8 cellular contexts compared by ENCODE assay signal in the genomic region with DNA sequence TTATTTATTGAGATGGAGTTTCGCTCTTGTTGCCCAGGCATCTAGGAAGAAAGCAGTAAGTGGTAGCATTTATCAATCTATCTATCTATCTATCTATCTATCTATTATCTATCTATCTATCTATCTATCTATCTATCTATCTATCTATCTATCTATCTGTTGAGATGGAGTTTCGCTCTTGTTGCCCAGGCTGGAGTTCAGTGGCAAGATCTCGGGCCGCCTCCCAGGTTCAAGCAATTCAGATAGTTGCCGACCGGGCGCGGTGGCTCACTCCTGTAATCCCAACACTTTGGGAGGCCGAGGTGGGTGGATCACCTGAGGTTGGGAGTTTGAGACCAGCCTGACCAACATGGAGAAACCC. TPM values are rescaled to one million over a fixed set of nuclear protein-coding genes. Genes with fewer than 3 reads are reported as not detected.
A peak's percentile ranks its signal among the peaks of the same experiment; 100 is the strongest.
DNase-seq lines count a peak whose midpoint lies in the region; ATAC-seq and TF ChIP-seq lines count a peak whose summit lies in the region.
"Not testable (repeated sequence)": the region's sequence is repeated elsewhere in the genome, so short reads cannot be mapped to it uniquely, and the experiment has no call there.

No MANE protein-coding gene starts in this region.

- DNase-seq in H7; activated CD4-positive, alpha-beta T cell treated with anti-CD3 and anti-CD28 coated beads, Interleukin-2, amount 10 ng/mL, durations not matched to agents 7 days and 5 days; body of pancreas; foreskin fibroblast; naive thymus-derived CD4-positive, alpha-beta T cell: not testable (repeated sequence)
- peak; percentile 21 for DNase-seq in NCI-H82 (lab: John Stamatoyannopoulos, UW)
- peak; percentile 79 for DNase-seq in spleen

- CTCF ChIA-PET in activated CD4-positive, alpha-beta T cell treated with anti-CD3 and anti-CD28 coated beads, Interleukin-2, amount 10 ng/mL, durations not matched to agents 7 days and 5 days (lab: Charles Lee): interaction anchor here (0.7 to 5.1 kb wide), 5 partner anchors 11 to 120 kb away, joined by 3 to 34 read pairs (median 4); partner anchors contain the start of genes SLC3A2 and TMEM179B
- CTCF ChIA-PET in naive thymus-derived CD4-positive, alpha-beta T cell (lab: Charles Lee): interaction anchor here (0.5 to 2.6 kb wide), 5 partner anchors 25 to 336 kb away, joined by 3 to 18 read pairs (median 4); partner anchors contain the start of gene TMEM179B

- TF ChIP-seq POLR2A in body of pancreas (IDR thresholded peaks at IDR 0.05); spleen (IDR thresholded peaks at IDR 0.05): not testable (repeated sequence)

- H3K4me3 Mint-ChIP-seq in activated CD4-positive, alpha-beta T cell treated with anti-CD3 and anti-CD28 coated beads, Interleukin-2, amount 10 ng/mL, durations not matched to agents 7 days and 5 days: peak overlapping the region; percentile 98
- peak overlapping the region; percentile 14 to 99 (median 98) for H3K4me3 Mint-ChIP-seq in naive thymus-derived CD4-positive, alpha-beta T cell

- not testable (repeated sequence) for H3K9me3 ChIP-seq in body of pancreas; naive thymus-derived CD4-positive, alpha-beta T cell (ENCODE audit: control insufficient read depth in 2 of 3, low read length in 3 of 3); spleen

- H3K27me3 Mint-ChIP-seq in activated CD4-positive, alpha-beta T cell treated with anti-CD3 and anti-CD28 coated beads, Interleukin-2, amount 10 ng/mL, durations not matched to agents 7 days and 5 days; naive thymus-derived CD4-positive, alpha-beta T cell: not testable (repeated sequence)

- peaks cover 10% of the 10 kb centered on the region for H3K36me3 ChIP-seq in H7 (replicated peaks; ENCODE audit: control insufficient read depth, insufficient read depth, low read length)
- not testable (repeated sequence) for H3K36me3 ChIP-seq in body of pancreas (replicated peaks in 1 of 2; ENCODE audit: insufficient read depth in 1 of 2, low read depth in 2 of 2); naive thymus-derived CD4-positive, alpha-beta T cell (ENCODE audit: control insufficient read depth in 2 of 3, insufficient read depth in 3 of 3, low read length in 3 of 3)
- H3K36me3 ChIP-seq in spleen: peaks cover under 1 to 35% (median 12%) of the 10 kb centered on the region in 6 donors

- POLR2A ChIA-PET in activated CD4-positive, alpha-beta T cell treated with anti-CD3 and anti-CD28 coated beads, Interleukin-2, amount 10 ng/mL, durations not matched to agents 7 days and 5 days (lab: Charles Lee): interaction anchor here (1.1 to 1.3 kb wide), 2 partner anchors 9 to 169 kb away, joined by 3 to 4 read pairs; partner anchors contain the start of gene TUT1
- POLR2A ChIA-PET in naive thymus-derived CD4-positive, alpha-beta T cell (lab: Charles Lee): interaction anchor here (0.6 to 4.3 kb wide), 24 partner anchors 7 to 1392 kb away, joined by 3 to 49 read pairs (median 6); partner anchors contain the start of genes C11orf98, CSKMT, HNRNPUL2 and SLC3A2

- peaks cover 10% of the 10 kb centered on the region for H3K4me1 ChIP-seq in body of pancreas
- H3K4me1 ChIP-seq in naive thymus-derived CD4-positive, alpha-beta T cell (ENCODE audit: control insufficient read depth in 2 of 2, insufficient read depth in 2 of 2, low read length in 2 of 2): peaks cover 9 to 14% of the 10 kb centered on the region in 2 donors
- H3K4me1 ChIP-seq in spleen: peaks cover 12 to 37% (median 24%) of the 10 kb centered on the region in 6 donors

- not testable (repeated sequence) for TF ChIP-seq CTCF in 22Rv1 (IDR thresholded peaks at IDR 0.05); body of pancreas (IDR thresholded peaks at IDR 0.05); foreskin fibroblast (IDR thresholded peaks at IDR 0.05; ENCODE audit: low read depth, low read length); spleen (IDR thresholded peaks at IDR 0.05 in 8 of 11, conservative IDR thresholded peaks at IDR 0.05 in 3 of 11)

- H3K27ac ChIP-seq in 22Rv1 (peak overlapping the region; percentile 74), body of pancreas (peak overlapping the region in 3 of 4 donors; percentile 50 to 87 (median 77)), spleen (peak overlapping the region; percentile 85 to 95 (median 90))
- H3K27ac ChIP-seq in naive thymus-derived CD4-positive, alpha-beta T cell (ENCODE audit: low read depth, low read length): peak overlapping the region; percentile 65

- WGBS in body of pancreas, 2 donors: 27 to 29% methylated on average over 9 of the region's 9 CpGs
- WGBS in spleen, 5 donors: 32 to 41% (median 37%) methylated on average over 9 of the region's 9 CpGs

- not testable (repeated sequence) for H3K9me3 Mint-ChIP-seq in activated CD4-positive, alpha-beta T cell treated with anti-CD3 and anti-CD28 coated beads, Interleukin-2, amount 10 ng/mL, durations not matched to agents 7 days and 5 days; naive thymus-derived CD4-positive, alpha-beta T cell

- peaks cover 19% of the 10 kb centered on the region for H3K4me1 Mint-ChIP-seq in activated CD4-positive, alpha-beta T cell treated with anti-CD3 and anti-CD28 coated beads, Interleukin-2, amount 10 ng/mL, durations not matched to agents 7 days and 5 days
- peaks cover 13 to 33% (median 21%) of the 10 kb centered on the region in 7 donors for H3K4me1 Mint-ChIP-seq in naive thymus-derived CD4-positive, alpha-beta T cell

- peak overlapping the region; percentile 97 for H3K27ac Mint-ChIP-seq in activated CD4-positive, alpha-beta T cell treated with anti-CD3 and anti-CD28 coated beads, Interleukin-2, amount 10 ng/mL, durations not matched to agents 7 days and 5 days
- peak overlapping the region; percentile 85 to 98 (median 97) for H3K27ac Mint-ChIP-seq in naive thymus-derived CD4-positive, alpha-beta T cell

- H3K36me3 Mint-ChIP-seq in activated CD4-positive, alpha-beta T cell treated with anti-CD3 and anti-CD28 coated beads, Interleukin-2, amount 10 ng/mL, durations not matched to agents 7 days and 5 days (ENCODE audit: low read depth): peaks cover 10% of the 10 kb centered on the region
- peaks cover 0 to 11% (median 7%) of the 10 kb centered on the region in 5 donors for H3K36me3 Mint-ChIP-seq in naive thymus-derived CD4-positive, alpha-beta T cell

- intact Hi-C loops in body of pancreas (cut with DNase I); spleen (cut with DNase I; ENCODE audit: low total_unique reads): not testable (repeated sequence)
- intact Hi-C loops in naive thymus-derived CD4-positive, alpha-beta T cell (cut with micrococcal nuclease): loop anchor here (1.0 to 2.0 kb wide), 9 partner anchors 8 to 120 kb away; partner anchors contain the start of genes TAF6L (in 2 of the 2), BSCL2 (in 1 of the 2), GNG3 (in 1 of the 2) and HNRNPUL2 (in 1 of the 2)

- not testable (repeated sequence) for H3K27me3 ChIP-seq in H7 (ENCODE audit: control insufficient read depth, insufficient read depth, low read length); body of pancreas; naive thymus-derived CD4-positive, alpha-beta T cell (ENCODE audit: control insufficient read depth in 2 of 2, insufficient read depth in 2 of 2, low read length in 2 of 2); spleen (replicated peaks in 1 of 7)

- not testable (repeated sequence) for ATAC-seq in body of pancreas; naive thymus-derived CD4-positive, alpha-beta T cell

- H3K4me3 ChIP-seq in H7 (ENCODE audit: insufficient read depth, low read depth, low read length): peak overlapping the region; percentile 21
- H3K4me3 ChIP-seq in body of pancreas; naive thymus-derived CD4-positive, alpha-beta T cell (ENCODE audit: low read length): not testable (repeated sequence)
- peak overlapping the region; percentile 28 to 93 for H3K4me3 ChIP-seq in foreskin fibroblast (ENCODE audit: low read depth in 1 of 2, low read length in 2 of 2)
- H3K4me3 ChIP-seq in spleen: peak overlapping the region; percentile 2 to 97 (median 78)

RNA-seq across cellular contexts. Expression of gene POLR2G, which starts 0.5 kb away (rescaled TPM):
- 155 and 172 TPM in 2 replicates for total RNA-seq in H7 (2014; rRNA removed; shearing (Covaris generic))
- total RNA-seq in activated CD4-positive, alpha-beta T cell treated with anti-CD3 and anti-CD28 coated beads, Interleukin-2, amount 10 ng/mL, durations not matched to agents 7 days and 5 days: 10 to 100 TPM; 87.2 to 99.8 TPM
- total RNA-seq in body of pancreas: 10 to 100 TPM; 19.2 to 35.9 TPM
- total RNA-seq in naive thymus-derived CD4-positive, alpha-beta T cell: 100 to 1,000 TPM in 1 of 5 experiments, 10 to 100 TPM in 4; 62.7 to 109 (median 77.8) TPM
- 100 to 1,000 TPM; 225 to 245 TPM for polyA plus RNA-seq in naive thymus-derived CD4-positive, alpha-beta T cell
- 10 to 100 TPM; 52.1 to 74.0 (median 60.2) TPM for total RNA-seq in spleen
- polyA plus RNA-seq in spleen: 100 to 1,000 TPM; 129 to 153 (median 135) TPM

RNA-seq across cellular contexts. Expression of gene ZBTB3, which starts 6.9 kb away (rescaled TPM):
- total RNA-seq in H7 (2014; rRNA removed; shearing (Covaris generic)): 26.8 and 42.0 TPM in 2 replicates
- total RNA-seq in activated CD4-positive, alpha-beta T cell treated with anti-CD3 and anti-CD28 coated beads, Interleukin-2, amount 10 ng/mL, durations not matched to agents 7 days and 5 days: 10 to 100 TPM; 14.3 to 18.5 TPM
- 1 to 10 TPM; 3.9 to 4.0 TPM for total RNA-seq in body of pancreas
- 10 to 100 TPM in 3 of 5 experiments, 1 to 10 TPM in 2; 6.4 to 24.1 (median 19.0) TPM for total RNA-seq in naive thymus-derived CD4-positive, alpha-beta T cell
- polyA plus RNA-seq in naive thymus-derived CD4-positive, alpha-beta T cell: 1 to 10 TPM; 4.1 to 7.7 TPM
- total RNA-seq in spleen: 10 to 100 TPM in 5 of 7 donors, 1 to 10 TPM in 2; 6.6 to 14.5 (median 11.1) TPM
- polyA plus RNA-seq in spleen: 1 to 10 TPM; 3.2 to 4.9 (median 3.9) TPM

RNA-seq across cellular contexts. Expression of gene TAF6L, which starts 10.3 kb away (rescaled TPM):
- 32.1 and 42.9 TPM in 2 replicates for total RNA-seq in H7 (2014; rRNA removed; shearing (Covaris generic))
- total RNA-seq in activated CD4-positive, alpha-beta T cell treated with anti-CD3 and anti-CD28 coated beads, Interleukin-2, amount 10 ng/mL, durations not matched to agents 7 days and 5 days: 10 to 100 TPM; 17.7 to 19.4 TPM
- total RNA-seq in body of pancreas (10 to 100 TPM; 23.9 to 39.9 TPM), spleen (10 to 100 TPM; 16.6 to 28.8 (median 23.7) TPM)
- total RNA-seq in naive thymus-derived CD4-positive, alpha-beta T cell: 10 to 100 TPM; 13.1 to 34.9 (median 24.1) TPM
- 10 to 100 TPM in 1 of 2 donors, 1 to 10 TPM in 1; 8.4 to 13.9 TPM for polyA plus RNA-seq in naive thymus-derived CD4-positive, alpha-beta T cell
- 10 to 100 TPM; 11.9 to 37.5 (median 21.1) TPM for polyA plus RNA-seq in spleen

RNA-seq across cellular contexts. Expression of gene TMEM179B, which starts 26.4 kb away (rescaled TPM):
- 50.1 and 55.2 TPM in 2 replicates for total RNA-seq in H7 (2014; rRNA removed; shearing (Covaris generic))
- total RNA-seq in activated CD4-positive, alpha-beta T cell treated with anti-CD3 and anti-CD28 coated beads, Interleukin-2, amount 10 ng/mL, durations not matched to agents 7 days and 5 days: 10 to 100 TPM; 46.8 to 55.9 TPM
- 10 to 100 TPM; 40.9 to 41.8 TPM for total RNA-seq in body of pancreas
- 10 to 100 TPM; 23.2 to 72.3 (median 50.9) TPM for total RNA-seq in naive thymus-derived CD4-positive, alpha-beta T cell
- 100 to 1,000 TPM; 103 to 113 TPM for polyA plus RNA-seq in naive thymus-derived CD4-positive, alpha-beta T cell
- total RNA-seq in spleen: 10 to 100 TPM; 39.0 to 80.8 (median 48.3) TPM
- polyA plus RNA-seq in spleen: 10 to 100 TPM; 46.1 to 57.1 (median 54.6) TPM

RNA-seq across cellular contexts. Expression of gene TMEM223, which starts 31.0 kb away (rescaled TPM):
- total RNA-seq in H7 (2014; rRNA removed; shearing (Covaris generic)): 30.2 and 42.1 TPM in 2 replicates
- 10 to 100 TPM; 17.9 to 19.4 TPM for total RNA-seq in activated CD4-positive, alpha-beta T cell treated with anti-CD3 and anti-CD28 coated beads, Interleukin-2, amount 10 ng/mL, durations not matched to agents 7 days and 5 days
- 10 to 100 TPM in 1 of 2 donors, 1 to 10 TPM in 1; 6.2 to 29.0 TPM for total RNA-seq in body of pancreas
- 10 to 100 TPM in 3 of 5 experiments, 1 to 10 TPM in 2; 6.3 to 24.5 (median 21.0) TPM for total RNA-seq in naive thymus-derived CD4-positive, alpha-beta T cell
- 10 to 100 TPM; 58.5 to 60.4 TPM for polyA plus RNA-seq in naive thymus-derived CD4-positive, alpha-beta T cell
- total RNA-seq in spleen: 10 to 100 TPM; 11.2 to 27.8 (median 13.6) TPM
- 10 to 100 TPM; 19.0 to 32.8 (median 25.0) TPM for polyA plus RNA-seq in spleen
